ENCODE assay signal across 21 cellular contexts in genomic region chr19:5041168-5042038, GRCh38.
DNase-seq lines count a peak whose midpoint lies in the region; ATAC-seq and TF ChIP-seq lines count a peak whose summit lies in the region.
"Had no signal": no experiment of that assay in that cellular context is flagged by ENCODE, and none has a peak within 500 bp of the region (broad histone marks: within the 10 kb centered on the region; RNA-seq: fewer than 3 reads in every experiment).

No MANE protein-coding gene starts in this region.

- peak; percentile 17 for ATAC-seq in foreskin keratinocyte
- ATAC-seq in stimulated activated effector memory CD8-positive, alpha-beta T cell treated with anti-CD3 and anti-CD28 coated beads, Interleukin-12 subunit alpha, Interleukin-12 subunit beta, amount 100 ng/mL, for 72 hours: no peak
- no peak for ATAC-seq in GM21528 (IDR thresholded peaks at IDR 0.05; ENCODE audit: low FRiP score, unreplicated experiment)
- ATAC-seq: activated naive CD8-positive, alpha-beta T cell treated with anti-CD3 and anti-CD28 coated beads, Interleukin-2, amount 50 U/mL, for 24 hours had no signal

- no peaks in the 10 kb centered on the region for H3K9me3 Mint-ChIP-seq in stimulated activated effector memory CD8-positive, alpha-beta T cell treated with anti-CD3 and anti-CD28 coated beads, Interleukin-12 subunit alpha, Interleukin-12 subunit beta, amount 100 ng/mL, for 72 hours
- H3K9me3 Mint-ChIP-seq in activated naive CD4-positive, alpha-beta T cell treated with anti-CD3 and anti-CD28 coated beads, Interleukin-2, amount 10 ng/mL, durations not matched to agents 7 days and 5 days: no peaks in the 10 kb centered on the region
- H3K9me3 Mint-ChIP-seq: activated naive CD8-positive, alpha-beta T cell treated with anti-CD3 and anti-CD28 coated beads, Interleukin-2, amount 50 U/mL, for 24 hours; brain; CD8-positive, alpha-beta memory T cell; natural killer cell treated with Interleukin-12 subunit alpha and Interleukin-12 subunit beta and Interleukin-15 and Interleukin-18, amount 100 ng/mL, for 72 hours had no signal

- H3K4me3 Mint-ChIP-seq in stimulated activated effector memory CD8-positive, alpha-beta T cell treated with anti-CD3 and anti-CD28 coated beads, Interleukin-12 subunit alpha, Interleukin-12 subunit beta, amount 100 ng/mL, for 72 hours: no peak overlapping the region
- H3K4me3 Mint-ChIP-seq in activated naive CD4-positive, alpha-beta T cell treated with anti-CD3 and anti-CD28 coated beads, Interleukin-2, amount 10 ng/mL, durations not matched to agents 7 days and 5 days: no peak overlapping the region
- H3K4me3 Mint-ChIP-seq: activated naive CD8-positive, alpha-beta T cell treated with anti-CD3 and anti-CD28 coated beads, Interleukin-2, amount 50 U/mL, for 24 hours; brain; CD8-positive, alpha-beta memory T cell; natural killer cell treated with Interleukin-12 subunit alpha and Interleukin-12 subunit beta and Interleukin-15 and Interleukin-18, amount 100 ng/mL, for 72 hours had no signal

- CTCF ChIA-PET in activated naive CD4-positive, alpha-beta T cell treated with anti-CD3 and anti-CD28 coated beads, Interleukin-2, amount 10 ng/mL, durations not matched to agents 7 days and 5 days (lab: Charles Lee): no interaction called here

- H3K9ac ChIP-seq in HUES48 (ENCODE audit: low read depth, low read length) (no peak overlapping the region), SK-N-MC (ENCODE audit: insufficient read length) (no peak overlapping the region)

- H3K4me3 ChIP-seq in HUES48 (ENCODE audit: low read depth, low read length): no peak overlapping the region
- no peak overlapping the region for H3K4me3 ChIP-seq in SK-N-MC
- H3K4me3 ChIP-seq: right lobe of liver, testis had no signal

- H3K27ac ChIP-seq in HUES48 (ENCODE audit: low read depth, low read length) (peak overlapping the region; percentile 10), SK-N-MC (0 out of 2 replicates have a peak overlapping the region, but pooled peaks have one; percentile 9), foreskin keratinocyte (no peak overlapping the region)
- H3K27ac ChIP-seq: right lobe of liver, testis, WERI-Rb-1 had no signal

- no peaks in the 10 kb centered on the region for H3K27me3 Mint-ChIP-seq in activated naive CD4-positive, alpha-beta T cell treated with anti-CD3 and anti-CD28 coated beads, Interleukin-2, amount 10 ng/mL, durations not matched to agents 7 days and 5 days
- H3K27me3 Mint-ChIP-seq: activated naive CD8-positive, alpha-beta T cell treated with anti-CD3 and anti-CD28 coated beads, Interleukin-2, amount 50 U/mL, for 24 hours; brain; natural killer cell treated with Interleukin-12 subunit alpha and Interleukin-12 subunit beta and Interleukin-15 and Interleukin-18, amount 100 ng/mL, for 72 hours had no signal

- TF ChIP-seq CTCF in foreskin keratinocyte (conservative IDR thresholded peaks at IDR 0.05): no peak

- H3K4me1 ChIP-seq in HUES48 (ENCODE audit: control insufficient read depth, insufficient read depth, low read length) (no peaks in the 10 kb centered on the region), foreskin keratinocyte (peaks cover 5% of the 10 kb centered on the region)
- H3K4me1 ChIP-seq: right lobe of liver had no signal

- H3K4me1 Mint-ChIP-seq in stimulated activated effector memory CD8-positive, alpha-beta T cell treated with anti-CD3 and anti-CD28 coated beads, Interleukin-12 subunit alpha, Interleukin-12 subunit beta, amount 100 ng/mL, for 72 hours: peaks cover 23% of the 10 kb centered on the region
- H3K4me1 Mint-ChIP-seq in activated naive CD4-positive, alpha-beta T cell treated with anti-CD3 and anti-CD28 coated beads, Interleukin-2, amount 10 ng/mL, durations not matched to agents 7 days and 5 days: no peaks in the 10 kb centered on the region
- H3K4me1 Mint-ChIP-seq: activated naive CD8-positive, alpha-beta T cell treated with anti-CD3 and anti-CD28 coated beads, Interleukin-2, amount 50 U/mL, for 24 hours had no signal

- no peaks in the 10 kb centered on the region for H3K27me3 ChIP-seq in HUES48 (ENCODE audit: control insufficient read depth, insufficient read depth, low read length)
- no peaks in the 10 kb centered on the region for H3K27me3 ChIP-seq in foreskin keratinocyte
- H3K27me3 ChIP-seq: right lobe of liver, testis had no signal

- H3K9me3 ChIP-seq in HUES48 (ENCODE audit: control insufficient read depth, insufficient read depth, low read length): no peaks in the 10 kb centered on the region
- H3K9me3 ChIP-seq in SK-N-MC (ENCODE audit: low read depth, low read length): no peaks in the 10 kb centered on the region
- H3K9me3 ChIP-seq: right lobe of liver, testis had no signal

- H3K27ac Mint-ChIP-seq in stimulated activated effector memory CD8-positive, alpha-beta T cell treated with anti-CD3 and anti-CD28 coated beads, Interleukin-12 subunit alpha, Interleukin-12 subunit beta, amount 100 ng/mL, for 72 hours: peak overlapping the region; percentile 73
- H3K27ac Mint-ChIP-seq in activated naive CD4-positive, alpha-beta T cell treated with anti-CD3 and anti-CD28 coated beads, Interleukin-2, amount 10 ng/mL, durations not matched to agents 7 days and 5 days: no peak overlapping the region
- H3K27ac Mint-ChIP-seq: natural killer cell treated with Interleukin-12 subunit alpha and Interleukin-12 subunit beta and Interleukin-15 and Interleukin-18, amount 100 ng/mL, for 72 hours had no signal

- H3K36me3 ChIP-seq in HUES48 (ENCODE audit: control insufficient read depth, insufficient read depth, low read length) (peaks cover 13% of the 10 kb centered on the region), SK-N-MC (ENCODE audit: insufficient read depth, low read length) (peaks cover 3% of the 10 kb centered on the region; the same call in 1 of the 2 replicates)

- peaks cover 60% of the 10 kb centered on the region for H3K36me3 Mint-ChIP-seq in stimulated activated effector memory CD8-positive, alpha-beta T cell treated with anti-CD3 and anti-CD28 coated beads, Interleukin-12 subunit alpha, Interleukin-12 subunit beta, amount 100 ng/mL, for 72 hours
- peaks cover 8% of the 10 kb centered on the region for H3K36me3 Mint-ChIP-seq in activated naive CD4-positive, alpha-beta T cell treated with anti-CD3 and anti-CD28 coated beads, Interleukin-2, amount 10 ng/mL, durations not matched to agents 7 days and 5 days
- H3K36me3 Mint-ChIP-seq: natural killer cell treated with Interleukin-12 subunit alpha and Interleukin-12 subunit beta and Interleukin-15 and Interleukin-18, amount 100 ng/mL, for 72 hours had no signal

- DNase-seq in SK-N-MC (ENCODE audit: low read depth, low spot score) (no peak), foreskin keratinocyte (no peak), HuH-7.5 (ENCODE audit: low spot score) (no peak)
- no peak for DNase-seq in stimulated activated effector memory CD8-positive, alpha-beta T cell treated with anti-CD3 and anti-CD28 coated beads, Interleukin-12 subunit alpha, Interleukin-12 subunit beta, amount 100 ng/mL, for 72 hours (ENCODE audit: low spot score in 2 of 2)
- no peak for DNase-seq in activated naive CD4-positive, alpha-beta T cell treated with anti-CD3 and anti-CD28 coated beads, Interleukin-2, amount 10 ng/mL, durations not matched to agents 7 days and 5 days
- DNase-seq: activated CD4-positive, alpha-beta T cell treated with anti-CD3 and anti-CD28 coated beads, Interleukin-2, amount 50 U/mL, for 1 hour; activated CD8-positive, alpha-beta memory T cell treated with anti-CD3 and anti-CD28 coated beads, Interleukin-2, amount 50 U/mL, for 4 hours; activated effector memory CD4-positive, alpha-beta T cell treated with anti-CD3 and anti-CD28 coated beads, Interleukin-2, amount 50 U/mL, for 16 hours; activated naive CD8-positive, alpha-beta T cell treated with anti-CD3 and anti-CD28 coated beads, Interleukin-2, amount 50 U/mL, for 24 hours; CD8-positive, alpha-beta memory T cell; GDM1; HCEC 1CT; NCI-H1436; NCI-H524 treated with DMSO at 0.1 percent for 48 hours; testis; WERI-Rb-1 had no signal
